Comparison of ENCODE assay signal across 6 cellular contexts in genomic region chr3:20400281-20400680, GRCh38.
"Had no signal": no experiment of that assay in that cellular context is flagged by ENCODE, and none has a peak within 500 bp of the region (broad histone marks: within the 10 kb centered on the region; RNA-seq: fewer than 3 reads in every experiment).

No MANE protein-coding gene starts in this region.

- H3K27ac ChIP-seq: HL-60 had no signal

- DNase-seq: IMR-90, KBM-7, KG1 had no signal

- H3K4me3 ChIP-seq: K562 had no signal

- ATAC-seq: HepG2, K562 had no signal
